In the genomic region with DNA sequence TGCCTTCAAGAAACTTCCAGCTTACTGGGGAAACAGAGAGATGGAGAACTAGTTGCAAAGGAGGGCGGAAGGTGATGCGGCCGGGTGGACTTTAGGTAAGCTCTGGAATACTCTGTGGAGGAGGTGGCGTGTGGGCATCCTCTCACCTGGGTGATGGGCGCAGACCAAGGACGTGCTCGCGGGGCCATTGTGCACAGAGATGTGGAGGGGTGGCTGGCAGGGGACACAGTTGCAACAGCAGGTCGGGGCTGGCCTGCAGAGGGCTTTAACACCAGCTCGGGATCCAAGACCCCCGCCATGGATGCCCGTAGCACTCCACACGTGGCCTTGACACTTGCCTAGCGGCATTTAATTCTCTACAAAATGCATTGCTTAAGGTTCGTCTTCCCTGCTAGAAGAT, we compare ENCODE assay signal across 31 cellular contexts.
"Had no signal": no experiment of that assay in that cellular context is flagged by ENCODE, and none has a peak within 500 bp of the region (broad histone marks: within the 10 kb centered on the region; RNA-seq: fewer than 3 reads in every experiment).

No MANE protein-coding gene starts in this region.

- H3K9me3 ChIP-seq: adrenal gland, esophagus muscularis mucosa, heart right ventricle, left lung, neutrophil, right lobe of liver, thoracic aorta, uterus had no signal

- H3K9me3 Mint-ChIP-seq: activated CD4-positive, alpha-beta T cell treated with anti-CD3 and anti-CD28 coated beads, Interleukin-2, amount 10 ng/mL, durations not matched to agents 7 days and 5 days; activated CD8-positive, alpha-beta T cell treated with anti-CD3 and anti-CD28 coated beads for 36 hours; activated naive CD4-positive, alpha-beta T cell treated with anti-CD3 and anti-CD28 coated beads, Interleukin-2, amount 50 U/mL, for 24 hours; activated T-cell treated with anti-CD3 and anti-CD28 coated beads, Interleukin-2, amount 50 U/mL, for 4 hours; activated T-helper 17 cell treated with anti-CD3 and anti-CD28 coated beads, Interleukin-2, amount 50 U/mL, for 72 hours; endodermal cell; natural killer cell; stimulated activated naive CD8-positive, alpha-beta T cell treated with anti-CD3 and anti-CD28 coated beads, Interleukin-15, Interleukin-2, amounts not matched to agents 100 ng/mL and 50 ng/mL, for 24 hours; T-cell had no signal

- H3K4me1 ChIP-seq: foreskin keratinocyte, right lobe of liver had no signal

- DNase-seq: activated CD4-positive, alpha-beta T cell treated with anti-CD3 and anti-CD28 coated beads, Interleukin-2, amount 10 ng/mL, durations not matched to agents 7 days and 5 days; activated CD8-positive, alpha-beta T cell treated with anti-CD3 and anti-CD28 coated beads for 36 hours; activated gamma-delta T cell treated with Interleukin-2 at 50 U/mL for 16 hours; activated T-cell treated with anti-CD3 and anti-CD28 coated beads, Interleukin-2, amount 50 U/mL, for 4 hours; adrenal gland; aorta; central memory CD4-positive, alpha-beta T cell; endodermal cell; foreskin keratinocyte; heart right ventricle; kidney glomerular epithelial cell; left lung; mesendoderm; natural killer cell; right lobe of liver; stimulated activated CD4-positive, alpha-beta T cell treated with anti-CD3 and anti-CD28 coated beads, Interleukin-12 subunit alpha, Interleukin-12 subunit beta, amount 100 ng/mL, for 4 hours; stimulated activated CD4-positive, alpha-beta T cell treated with anti-CD3 and anti-CD28 coated beads, Interleukin-4, amount 100 ng/mL, for 1 hour; T-cell; T-helper 9 cell; trophoblast cell; uterus had no signal

- H3K27me3 ChIP-seq: adrenal gland, esophagus muscularis mucosa, foreskin keratinocyte, heart right ventricle, left lung, neutrophil, right lobe of liver, uterus had no signal

- H3K27ac Mint-ChIP-seq: activated CD4-positive, alpha-beta T cell treated with anti-CD3 and anti-CD28 coated beads, Interleukin-2, amount 10 ng/mL, durations not matched to agents 7 days and 5 days; activated CD8-positive, alpha-beta T cell treated with anti-CD3 and anti-CD28 coated beads for 36 hours; activated naive CD4-positive, alpha-beta T cell treated with anti-CD3 and anti-CD28 coated beads, Interleukin-2, amount 50 U/mL, for 24 hours; stimulated activated naive CD8-positive, alpha-beta T cell treated with anti-CD3 and anti-CD28 coated beads, Interleukin-15, Interleukin-2, amounts not matched to agents 100 ng/mL and 50 ng/mL, for 24 hours; T-cell had no signal

- H3K36me3 ChIP-seq: uterus had no signal

- H3K27me3 Mint-ChIP-seq: activated CD4-positive, alpha-beta T cell treated with anti-CD3 and anti-CD28 coated beads, Interleukin-2, amount 10 ng/mL, durations not matched to agents 7 days and 5 days; activated CD8-positive, alpha-beta T cell treated with anti-CD3 and anti-CD28 coated beads for 36 hours; activated naive CD4-positive, alpha-beta T cell treated with anti-CD3 and anti-CD28 coated beads, Interleukin-2, amount 50 U/mL, for 24 hours; activated T-helper 17 cell treated with anti-CD3 and anti-CD28 coated beads, Interleukin-2, amount 50 U/mL, for 72 hours; stimulated activated naive CD8-positive, alpha-beta T cell treated with anti-CD3 and anti-CD28 coated beads, Interleukin-15, Interleukin-2, amounts not matched to agents 100 ng/mL and 50 ng/mL, for 24 hours; T-cell had no signal

- H3K36me3 Mint-ChIP-seq: activated naive CD4-positive, alpha-beta T cell treated with anti-CD3 and anti-CD28 coated beads, Interleukin-2, amount 50 U/mL, for 24 hours; natural killer cell had no signal

- ATAC-seq: activated CD4-positive, CD25-positive, alpha-beta regulatory T cell treated with anti-CD3 and anti-CD28 coated beads, Interleukin-2, amount 50 U/mL, for 24 hours; activated CD8-positive, alpha-beta T cell treated with anti-CD3 and anti-CD28 coated beads for 36 hours; activated T-cell treated with anti-CD3 and anti-CD28 coated beads, Interleukin-2, amount 50 U/mL, for 4 hours; activated T-helper 17 cell treated with anti-CD3 and anti-CD28 coated beads, Interleukin-2, amount 50 U/mL, for 72 hours; foreskin keratinocyte; heart right ventricle; left lung; natural killer cell; right lobe of liver; T-cell had no signal

- H3K4me3 Mint-ChIP-seq: activated CD4-positive, alpha-beta T cell treated with anti-CD3 and anti-CD28 coated beads, Interleukin-2, amount 10 ng/mL, durations not matched to agents 7 days and 5 days; activated CD8-positive, alpha-beta T cell treated with anti-CD3 and anti-CD28 coated beads for 36 hours; activated naive CD4-positive, alpha-beta T cell treated with anti-CD3 and anti-CD28 coated beads, Interleukin-2, amount 50 U/mL, for 24 hours; activated T-cell treated with anti-CD3 and anti-CD28 coated beads, Interleukin-2, amount 50 U/mL, for 4 hours; activated T-helper 17 cell treated with anti-CD3 and anti-CD28 coated beads, Interleukin-2, amount 50 U/mL, for 72 hours; endodermal cell; natural killer cell; stimulated activated naive CD8-positive, alpha-beta T cell treated with anti-CD3 and anti-CD28 coated beads, Interleukin-15, Interleukin-2, amounts not matched to agents 100 ng/mL and 50 ng/mL, for 24 hours; T-cell had no signal

- H3K4me3 ChIP-seq: adrenal gland, esophagus muscularis mucosa, heart right ventricle, left lung, lung, right lobe of liver, skin epidermis, thoracic aorta, uterus had no signal

- H3K27ac ChIP-seq: adrenal gland, foreskin keratinocyte, heart right ventricle, left lung, neutrophil, right lobe of liver, thoracic aorta, uterus, VCaP had no signal

- H3K4me1 Mint-ChIP-seq: activated naive CD4-positive, alpha-beta T cell treated with anti-CD3 and anti-CD28 coated beads, Interleukin-2, amount 50 U/mL, for 24 hours; endodermal cell; T-cell had no signal
